11 cellular contexts compared by ENCODE assay signal in the genomic region with DNA sequence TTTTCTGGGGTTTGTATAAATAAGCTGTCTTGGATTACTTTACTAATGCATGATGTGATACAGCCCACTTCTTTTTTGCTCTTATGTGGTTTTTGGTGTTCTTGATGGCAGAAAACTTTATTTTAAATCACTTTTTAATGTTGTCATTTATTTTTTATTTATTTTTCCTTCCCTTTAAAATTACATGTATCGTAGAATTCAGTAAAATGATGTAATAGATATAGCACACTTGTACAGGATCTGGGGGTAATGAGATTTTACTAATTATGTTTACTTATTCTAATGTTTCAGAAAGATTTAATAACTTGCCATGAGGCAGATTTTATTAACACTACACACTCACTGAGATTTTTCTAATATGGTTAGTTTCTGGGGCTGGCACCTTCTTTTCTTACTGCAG. TPM values are rescaled to one million over a fixed set of nuclear protein-coding genes. Genes with fewer than 3 reads are reported as not detected.
DNase-seq lines count a peak whose midpoint lies in the region; ATAC-seq and TF ChIP-seq lines count a peak whose summit lies in the region.
"Had no signal": no experiment of that assay in that cellular context is flagged by ENCODE, and none has a peak within 500 bp of the region (broad histone marks: within the 10 kb centered on the region; RNA-seq: fewer than 3 reads in every experiment).

No MANE protein-coding gene starts in this region.

- no peak overlapping the region for H2BK15ac ChIP-seq in IMR-90 (ENCODE audit: low read depth, low read length)

- H3K36me3 Mint-ChIP-seq in CD8-positive, alpha-beta T cell: peaks cover 2% of the 10 kb centered on the region
- peaks cover 9% of the 10 kb centered on the region for H3K36me3 Mint-ChIP-seq in effector memory CD8-positive, alpha-beta T cell (ENCODE audit: insufficient read depth)

- H2BK5ac ChIP-seq in IMR-90 (ENCODE audit: low read depth, low read length, poor library complexity, severe bottlenecking): peak overlapping the region; percentile 59

- POLR2A ChIA-PET in CD8-positive, alpha-beta T cell (lab: Charles Lee): interaction anchor here (1.0 to 2.9 kb wide), 4 partner anchors 272 to 353 kb away, joined by 3 to 9 read pairs (median 4); no protein-coding TSS in a partner anchor
- POLR2A ChIA-PET in IMR-90 (lab: Charles Lee; ENCODE audit: unreplicated experiment): no interaction called here

- H3K4me3 ChIP-seq in CD8-positive, alpha-beta T cell (ENCODE audit: low read depth, low read length): no peak overlapping the region
- H3K4me3 ChIP-seq in IMR-90 (ENCODE audit: insufficient read depth, low read depth, low read length): no peak overlapping the region
- peak overlapping the region in 3 of 4 donors; percentile 31 to 45 (median 44) for H3K4me3 ChIP-seq in sigmoid colon

- no peak overlapping the region for H3K27ac Mint-ChIP-seq in CD8-positive, alpha-beta T cell
- H3K27ac Mint-ChIP-seq in effector memory CD8-positive, alpha-beta T cell: peak overlapping the region; percentile 61 to 72
- H3K27ac Mint-ChIP-seq: activated B cell treated with CpG ODN at 0.5 μM for 24 hours had no signal

- no peaks in the 10 kb centered on the region for H3K9me1 ChIP-seq in IMR-90 (ENCODE audit: insufficient read depth, low read length)

- H3K27ac ChIP-seq in CD8-positive, alpha-beta T cell (ENCODE audit: low read depth, low read length): no peak overlapping the region
- H3K27ac ChIP-seq in IMR-90 (ENCODE audit: insufficient read depth, low read length): no peak overlapping the region
- H3K27ac ChIP-seq in sigmoid colon: peak overlapping the region; percentile 46 to 73 (median 72)

- H4K8ac ChIP-seq in IMR-90 (ENCODE audit: low read depth in 2 of 2, low read length in 2 of 2): no peak overlapping the region

- H3K9me3 Mint-ChIP-seq in CD8-positive, alpha-beta T cell: no peaks in the 10 kb centered on the region
- no peaks in the 10 kb centered on the region for H3K9me3 Mint-ChIP-seq in effector memory CD8-positive, alpha-beta T cell
- H3K9me3 Mint-ChIP-seq: activated B cell treated with CpG ODN at 0.5 μM for 24 hours had no signal

- TF ChIP-seq POLR2A in IMR-90 (IDR thresholded peaks at IDR 0.05; ENCODE audit: low read depth, low read length) (no peak), sigmoid colon (IDR thresholded peaks at IDR 0.05) (no peak)

- CTCF ChIA-PET in CD8-positive, alpha-beta T cell (lab: Charles Lee): interaction anchor here (0.6 to 2.6 kb wide), 3 partner anchors 23 to 1108 kb away, joined by 3 to 13 read pairs (median 3); no protein-coding TSS in a partner anchor
- CTCF ChIA-PET in IMR-90 (lab: Yijun Ruan, JAX): no interaction called here

- H3K4me1 Mint-ChIP-seq in CD8-positive, alpha-beta T cell (ENCODE audit: low read depth): peaks cover 58% of the 10 kb centered on the region
- peaks cover 21 to 49% of the 10 kb centered on the region in 2 donors for H3K4me1 Mint-ChIP-seq in effector memory CD8-positive, alpha-beta T cell (ENCODE audit: low read depth in 2 of 2)

- H3K36me3 ChIP-seq in CD8-positive, alpha-beta T cell (ENCODE audit: insufficient read depth, low read length): no peaks in the 10 kb centered on the region
- H3K36me3 ChIP-seq in IMR-90 (ENCODE audit: control insufficient read depth, insufficient read depth, low read length) (no peaks in the 10 kb centered on the region), sigmoid colon (no peaks in the 10 kb centered on the region)
- H3K36me3 ChIP-seq: adrenal gland had no signal

- no peak overlapping the region for H2BK20ac ChIP-seq in IMR-90 (ENCODE audit: low read depth, low read length)

- intact Hi-C loops in CD8-positive, alpha-beta T cell (cut with DNase I, micrococcal nuclease): loop anchor here in 1 of 2 experiments (5.0 to 10.0 kb wide), 3 partner anchors 435 to 968 kb away; no protein-coding TSS in a partner anchor
- intact Hi-C loops in IMR-90 (cut with micrococcal nuclease) (loop anchor here (2.0 to 10.0 kb wide), 4 partner anchors 220 to 958 kb away; no protein-coding TSS in a partner anchor), sigmoid colon (cut with DNase I) (loop anchor here (5.0 to 10.0 kb wide), 4 partner anchors 155 to 1108 kb away; no protein-coding TSS in a partner anchor)

- H3K14ac ChIP-seq in IMR-90 (replicated peaks; ENCODE audit: low read depth, low read length): no peak overlapping the region

- H3K27me3 Mint-ChIP-seq in CD8-positive, alpha-beta T cell (ENCODE audit: low read depth): no peaks in the 10 kb centered on the region
- H3K27me3 Mint-ChIP-seq in effector memory CD8-positive, alpha-beta T cell: no peaks in the 10 kb centered on the region
- H3K27me3 Mint-ChIP-seq: activated B cell treated with CpG ODN at 0.5 μM for 24 hours had no signal

- no peak overlapping the region for H3K9ac ChIP-seq in IMR-90 (ENCODE audit: low read depth, low read length)

- H3K18ac ChIP-seq in IMR-90 (ENCODE audit: low read depth, low read length): no peak overlapping the region

- dilution Hi-C loops in IMR-90 (cut with HindIII; ENCODE audit: low sequenced_read_pairs, unreplicated experiment): no loop called here

- TF ChIP-seq RAD21 in IMR-90 (IDR thresholded peaks at IDR 0.05; ENCODE audit: low read length): no peak

- H2AK5ac ChIP-seq in IMR-90 (ENCODE audit: low read depth, low read length): no peak overlapping the region

- no TSS peak for BruUV-seq in IMR-90 (replicated peaks; lab: Mats Ljungman, UMichigan)

- peaks cover 2 to 38% of the 10 kb centered on the region in 2 experiments; a peak in 3 of 4 replicates for H3K79me1 ChIP-seq in IMR-90 (ENCODE audit: low read depth in 1 of 2, low read length in 2 of 2)

- H3K23ac ChIP-seq in IMR-90 (ENCODE audit: low read depth, low read length): no peak overlapping the region

- no CpG with 5 or more reads among the region's 1 CpG for WGBS in IMR-90 (ENCODE audit: extremely low coverage in 2 of 2, insufficient read length in 1 of 2), 2 experiments
- 72 to 81% methylated on average over 1 of the region's 1 CpG for WGBS in sigmoid colon, 2 donors

- H3K4me2 ChIP-seq in IMR-90 (ENCODE audit: low read depth, low read length): no peak overlapping the region

- TF ChIP-seq EP300 in sigmoid colon (IDR thresholded peaks at IDR 0.05): no peak

- no peak for ATAC-seq in CD8-positive, alpha-beta T cell
- ATAC-seq in IMR-90 (ENCODE audit: low read depth): no peak
- ATAC-seq in effector memory CD8-positive, alpha-beta T cell (replicated peaks): no peak
- ATAC-seq in HG03095 (IDR thresholded peaks at IDR 0.05; ENCODE audit: unreplicated experiment): no peak

- peaks cover 7% of the 10 kb centered on the region; the same call in 1 of the 2 replicates for H4K20me1 ChIP-seq in IMR-90 (ENCODE audit: insufficient read depth, low read length)

- H3K27me3 ChIP-seq in CD8-positive, alpha-beta T cell (ENCODE audit: insufficient read depth, low read length): no peaks in the 10 kb centered on the region
- no peaks in the 10 kb centered on the region for H3K27me3 ChIP-seq in IMR-90 (ENCODE audit: control insufficient read depth, insufficient read depth, low read length)
- H3K27me3 ChIP-seq in sigmoid colon: no peaks in the 10 kb centered on the region
- H3K27me3 ChIP-seq: adrenal gland had no signal

- no peak overlapping the region for H4K5ac ChIP-seq in IMR-90 (ENCODE audit: low read depth, low read length)

- no peak overlapping the region for H2BK120ac ChIP-seq in IMR-90 (ENCODE audit: low read depth, low read length)

- no peak for TF ChIP-seq CTCF in CD8-positive, alpha-beta T cell (IDR thresholded peaks at IDR 0.05)
- TF ChIP-seq CTCF in IMR-90 (conservative IDR thresholded peaks at IDR 0.05; ENCODE audit: low read depth, low read length): no peak
- no peak for TF ChIP-seq CTCF in sigmoid colon (IDR thresholded peaks at IDR 0.05)

- no peaks in the 10 kb centered on the region for H3K9me3 ChIP-seq in CD8-positive, alpha-beta T cell (ENCODE audit: low read length)
- no peaks in the 10 kb centered on the region for H3K9me3 ChIP-seq in IMR-90 (ENCODE audit: control insufficient read depth, insufficient read depth, low read length)
- no peaks in the 10 kb centered on the region for H3K9me3 ChIP-seq in sigmoid colon
- H3K9me3 ChIP-seq: adrenal gland had no signal

- H4K91ac ChIP-seq in IMR-90 (ENCODE audit: insufficient read depth, low read depth, low read length): no peak overlapping the region

- peak overlapping the region; percentile 3 for H3K4me3 Mint-ChIP-seq in CD8-positive, alpha-beta T cell
- H3K4me3 Mint-ChIP-seq in effector memory CD8-positive, alpha-beta T cell: peak overlapping the region; percentile 69 to 74

- H3K4ac ChIP-seq in IMR-90 (ENCODE audit: low read depth, low read length): no peak overlapping the region

- H2AK9ac ChIP-seq in IMR-90 (replicated peaks; ENCODE audit: low read depth, low read length, poor library complexity): no peak overlapping the region

- peaks cover 34% of the 10 kb centered on the region for H3K4me1 ChIP-seq in CD8-positive, alpha-beta T cell (ENCODE audit: insufficient read depth, low read length)
- H3K4me1 ChIP-seq in IMR-90 (ENCODE audit: control insufficient read depth, insufficient read depth, low read length) (peaks cover 3% of the 10 kb centered on the region; the same call in 1 of the 2 replicates), sigmoid colon (peaks cover 0 to 90% (median 48%) of the 10 kb centered on the region in 4 donors)

- H3K56ac ChIP-seq in IMR-90 (ENCODE audit: extremely low read depth, insufficient read depth, low read length): no peak overlapping the region

- H2AFZ ChIP-seq in IMR-90 (replicated peaks; ENCODE audit: low read length, poor library complexity): no peak overlapping the region

- in situ Hi-C loops in IMR-90 (cut with MboI; ENCODE audit: low sequenced_read_pairs): loop anchor here (25.0 kb wide), 2 partner anchors 375 to 1100 kb away; no protein-coding TSS in a partner anchor

- DNase-seq in CD8-positive, alpha-beta T cell: no peak
- DNase-seq in IMR-90 (no peak), sigmoid colon (no peak), NCI-H1105 treated with DMSO at 0.1 percent for 48 hours (lab: John Stamatoyannopoulos, UW) (no peak), NCI-H446 (lab: John Stamatoyannopoulos, UW) (no peak)
- DNase-seq in effector memory CD8-positive, alpha-beta T cell: no peak
- DNase-seq in activated CD4-positive, alpha-beta T cell treated with anti-CD3 and anti-CD28 coated beads for 48 hours: no peak
- DNase-seq: activated B cell treated with CpG ODN at 0.5 μM for 24 hours, Kasumi-1 had no signal

TF ChIP-seq in IMR-90, 13 proteins besides CTCF, POLR2A, EP300 and RAD21 (continues in another document):
- TF ChIP-seq RCOR1 (IDR thresholded peaks at IDR 0.05; ENCODE audit: insufficient replicate concordance, low read length) (no peak), NFE2L2 (IDR thresholded peaks at IDR 0.05; ENCODE audit: low read depth, low read length) (no peak), SMC3 (IDR thresholded peaks at IDR 0.05; ENCODE audit: low read depth, low read length) (no peak), BHLHE40 (IDR thresholded peaks at IDR 0.05; ENCODE audit: low read depth, low read length) (no peak)

RNA-seq across cellular contexts. Expression of gene B3GALT2, which starts 0.7 kb away (rescaled TPM):
- total RNA-seq in CD8-positive, alpha-beta T cell: under 1 TPM; 0.22 to 0.24 TPM
- total RNA-seq in IMR-90 (2012; rRNA removed) (4.5 and 5.8 TPM in 2 replicates), sigmoid colon (10 to 100 TPM in 1 of 4 donors, 1 to 10 TPM in 2, under 1 TPM in 1; 0.83 to 11.1 (median 3.3) TPM)
- polyA plus RNA-seq in IMR-90 (2012; rRNA removed) (1.1 and 1.8 TPM in 2 replicates), sigmoid colon (under 1 TPM; under 0.01 to 0.47 (median 0.46) TPM)
- polyA plus RNA-seq in IMR-90 (2012; cell fraction: cytosol; rRNA removed): 0.18 and 0.28 TPM in 2 replicates
- 0.04 and 0.40 TPM in 2 replicates for polyA plus RNA-seq in IMR-90 (2012; cell fraction: nucleus; rRNA removed; ENCODE audit: low replicate concordance)
- total RNA-seq: activated B cell treated with CpG ODN at 0.5 μM for 24 hours had no signal

Comparison
In these comparisons a context has a peak if more than half of its experiments do, and no peak if none do; other contexts are left out.
1. H3K27ac ChIP-seq: peak in sigmoid colon (4 of 4); none in CD8-positive, alpha-beta T cell (single experiment) and IMR-90 (single experiment).
2. H3K4me3 ChIP-seq: peak in sigmoid colon (3 of 4); none in CD8-positive, alpha-beta T cell (single experiment) and IMR-90 (single experiment).